ENCODE assay signal across 17 cellular contexts in the genomic region with DNA sequence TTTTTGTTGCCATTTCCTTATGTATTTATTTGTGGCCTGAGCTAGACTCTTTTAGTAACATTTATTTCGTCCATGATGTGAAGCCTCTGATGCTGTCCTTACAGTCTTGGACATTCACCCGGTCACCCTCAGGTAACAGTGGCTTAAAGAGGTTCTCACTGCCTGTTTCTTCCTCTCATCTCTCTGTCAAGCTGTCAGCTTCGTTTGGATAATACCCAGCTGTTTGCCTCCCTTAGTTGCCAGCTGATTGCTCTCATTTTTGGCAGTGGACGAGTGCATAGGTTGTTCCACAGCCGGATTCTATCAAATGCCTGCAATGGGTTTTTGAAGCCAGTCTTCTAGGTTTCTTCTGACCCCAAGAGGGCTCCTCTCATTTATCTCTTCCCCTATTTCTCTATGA.
DNase-seq lines count a peak whose midpoint lies in the region; ATAC-seq and TF ChIP-seq lines count a peak whose summit lies in the region.
"Had no signal": no experiment of that assay in that cellular context is flagged by ENCODE, and none has a peak within 500 bp of the region (broad histone marks: within the 10 kb centered on the region; RNA-seq: fewer than 3 reads in every experiment).

No MANE protein-coding gene starts in this region.

- intact Hi-C loops in Right ventricle myocardium superior (cut with DNase I): no loop called here
- intact Hi-C loops in Right ventricle myocardium inferior (cut with DNase I): no loop called here
- intact Hi-C loops in vagina (cut with DNase I): no loop called here

- H3K27me3 ChIP-seq in vagina: no peaks in the 10 kb centered on the region
- H3K27me3 ChIP-seq: BLaER1 treated with 17β-estradiol and CSF1 and Interleukin-3, amounts not matched to agents 10 nM and 100 nM had no signal

- no peaks in the 10 kb centered on the region for H3K36me3 ChIP-seq in vagina
- H3K36me3 ChIP-seq: BLaER1 treated with 17β-estradiol and CSF1 and Interleukin-3, amounts not matched to agents 10 nM and 100 nM had no signal

- no peak overlapping the region for H3K4me3 ChIP-seq in vagina
- H3K4me3 ChIP-seq: A549; BLaER1 treated with 17β-estradiol and CSF1 and Interleukin-3, amounts not matched to agents 10 nM and 100 nM had no signal

- TF ChIP-seq CTCF in vagina (IDR thresholded peaks at IDR 0.05): no peak

- TF ChIP-seq POLR2A in vagina (IDR thresholded peaks at IDR 0.05): no peak

- no peak overlapping the region for H3K27ac ChIP-seq in vagina
- H3K27ac ChIP-seq: 22Rv1; A549; BLaER1 treated with 17β-estradiol and CSF1 and Interleukin-3, amounts not matched to agents 10 nM and 100 nM; C4-2B had no signal

- no peaks in the 10 kb centered on the region for H3K4me1 ChIP-seq in vagina
- H3K4me1 ChIP-seq: A549; BLaER1 treated with 17β-estradiol and CSF1 and Interleukin-3, amounts not matched to agents 10 nM and 100 nM; Caco-2 had no signal

- ATAC-seq in Right ventricle myocardium superior (ENCODE audit: poor library complexity) (peak; percentile 38), Right ventricle myocardium inferior (no peak), GM18907 (IDR thresholded peaks at IDR 0.05; ENCODE audit: unreplicated experiment) (no peak)
- ATAC-seq: A549; CD8-positive, alpha-beta T cell had no signal

- no peaks in the 10 kb centered on the region for H3K9me3 ChIP-seq in vagina
- H3K9me3 ChIP-seq: A549; BLaER1 treated with 17β-estradiol and CSF1 and Interleukin-3, amounts not matched to agents 10 nM and 100 nM; Caco-2 had no signal

- DNase-seq in NCI-H748 (lab: John Stamatoyannopoulos, UW; ENCODE audit: unreplicated experiment) (peak; percentile 26), NCI-H748 treated with DMSO at 0.1 percent for 48 hours (lab: John Stamatoyannopoulos, UW) (no peak), Right ventricle myocardium superior (no peak), Right ventricle myocardium inferior (ENCODE audit: missing footprints) (no peak), vagina (ENCODE audit: extremely low spot score in 2 of 2) (peak; percentile 34 to 58)
- DNase-seq: AML-193; Caco-2; Calu3; CD4-positive, alpha-beta T cell; CD8-positive, alpha-beta T cell; DMS79 treated with DMSO at 0.1 percent for 48 hours; GF-D8 had no signal

Comparison
In these comparisons a context has a peak if more than half of its experiments do, and no peak if none do; other contexts are left out.
1. DNase-seq: peak in NCI-H748 (single experiment) and vagina (2 of 2); none in NCI-H748 treated with DMSO at 0.1 percent for 48 hours (single experiment), Right ventricle myocardium superior (single experiment) and Right ventricle myocardium inferior (single experiment).